ENCODE assay signal across 7 cellular contexts in the genomic region with DNA sequence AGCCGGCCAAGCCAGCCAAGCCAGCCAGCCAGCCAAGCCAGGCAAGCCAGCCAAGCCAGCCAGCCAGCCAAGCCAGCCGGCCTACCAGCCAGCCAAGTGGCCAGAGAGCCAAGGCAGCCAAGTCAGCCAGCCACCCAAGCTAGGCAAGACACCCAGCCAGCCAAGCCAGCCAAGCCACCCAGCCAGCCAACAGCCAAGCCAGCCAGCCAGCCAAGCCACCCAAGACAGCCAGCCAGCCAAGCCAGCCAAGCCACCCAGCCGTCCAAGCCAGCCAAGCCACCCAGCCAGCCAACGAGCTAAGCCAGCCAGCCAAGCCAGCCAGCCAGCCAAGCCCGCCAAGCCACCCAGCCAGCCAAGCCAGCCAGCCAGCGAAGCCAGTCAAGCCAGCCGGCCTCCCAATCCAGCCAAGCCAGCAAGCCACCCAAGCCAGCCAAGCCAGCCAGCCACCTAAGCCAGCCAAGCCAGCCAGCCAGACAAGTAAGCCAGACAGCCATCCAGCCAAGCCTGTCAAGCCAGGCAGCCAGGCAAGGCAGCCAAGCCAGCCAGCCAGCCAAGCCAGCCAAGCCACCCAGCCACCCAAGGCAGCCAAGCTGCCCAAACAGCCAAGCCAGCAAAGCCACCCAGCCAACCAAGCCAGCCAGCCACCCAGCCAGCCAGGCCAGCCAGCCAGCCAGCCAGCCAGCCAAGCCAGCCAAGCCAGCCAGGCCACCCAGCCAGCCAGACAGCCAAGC.
DNase-seq lines count a peak whose midpoint lies in the region; ATAC-seq and TF ChIP-seq lines count a peak whose summit lies in the region.

No MANE protein-coding gene starts in this region.

- in situ Hi-C loops in KBM-7 (cut with MboI; ENCODE audit: low pct_unique_long_range_greater_than_20kb, low sequenced_read_pairs): no loop called here

- H3K4me3 ChIP-seq in iPS-18c (ENCODE audit: insufficient read depth, low read depth, low read length) (peak overlapping the region; percentile 53), thymus (ENCODE audit: low read length) (no peak overlapping the region)

- no peak for ATAC-seq in HG03521 (IDR thresholded peaks at IDR 0.05; ENCODE audit: unreplicated experiment)

- H3K27ac Mint-ChIP-seq in HFFc6: no peak overlapping the region

- peak overlapping the region; percentile 1 for H3K27ac ChIP-seq in thymus (ENCODE audit: low read depth)

- peaks cover 11% of the 10 kb centered on the region for H3K9me3 Mint-ChIP-seq in HFFc6

- H3K36me3 Mint-ChIP-seq in HFFc6 (ENCODE audit: low read depth): peaks cover 6% of the 10 kb centered on the region

- TF ChIP-seq CTCF in HFFc6 (IDR thresholded peaks at IDR 0.05): no peak

- H3K4me1 Mint-ChIP-seq in HFFc6 (ENCODE audit: low read depth): no peaks in the 10 kb centered on the region

- no peak overlapping the region for H3K4me3 Mint-ChIP-seq in HFFc6

- H3K27me3 ChIP-seq in thymus (ENCODE audit: control insufficient read depth, insufficient read depth): no peaks in the 10 kb centered on the region

- 0 out of 2 replicates have a peak, but pooled peaks cover 1% of the 10 kb centered on the region for H3K27me3 Mint-ChIP-seq in HFFc6 (ENCODE audit: insufficient read depth)

- H3K9me3 ChIP-seq in iPS-18c (ENCODE audit: control insufficient read depth, insufficient read depth, low read length): peaks cover 63% of the 10 kb centered on the region
- H3K9me3 ChIP-seq in thymus (ENCODE audit: control insufficient read depth): peaks cover 34% of the 10 kb centered on the region

- DNase-seq in HFFc6: peak; percentile 23
- peak; percentile 25 to 41 for DNase-seq in activated T-cell treated with anti-CD3 and anti-CD28 coated beads, Interleukin-2, amount 50 U/mL, for 48 hours
- no peak for DNase-seq in cerebellum (ENCODE audit: low spot score)
- no peak for DNase-seq in KBM-7

- no peaks in the 10 kb centered on the region for H3K4me1 ChIP-seq in thymus (ENCODE audit: control insufficient read depth, insufficient read depth, low read length)

- peaks cover 13% of the 10 kb centered on the region for H3K36me3 ChIP-seq in thymus (ENCODE audit: control insufficient read depth, insufficient read depth)

- WGBS in thymus: 79% methylated on average over 7 of the region's 7 CpGs

Comparison
In these comparisons a context has a peak if more than half of its experiments do, and no peak if none do; other contexts are left out.
1. DNase-seq: peak in HFFc6 (single experiment) and activated T-cell treated with anti-CD3 and anti-CD28 coated beads, Interleukin-2, amount 50 U/mL, for 48 hours (2 of 2); none in cerebellum (single experiment) and KBM-7 (single experiment).